Comparison of ENCODE assay signal across 1 cellular context in genomic region chr2:11417946-11418585, GRCh38.
A peak's percentile ranks its signal among the peaks of the same experiment; 100 is the strongest.
TF ChIP-seq lines count a peak whose summit lies in the region.

No MANE protein-coding gene starts in this region.

TF ChIP-seq in K562, 482 proteins besides CTCF, POLR2A, EP300 and RAD21 (continued from another document and continues in another):
- TF ChIP-seq MLLT1 (IDR thresholded peaks at IDR 0.05) (no peak), ZNF232 (CRISPR knock-in tag; IDR thresholded peaks at IDR 0.05) (no peak), PBX2 (CRISPR knock-in tag; IDR thresholded peaks at IDR 0.05; ENCODE audit: low read depth) (no peak), PBX2 (tag; conservative IDR thresholded peaks at IDR 0.05; ENCODE audit: low read depth) (peak; percentile 35; the same call in 1 of the 2 replicates), ZNF75A (CRISPR knock-in tag; IDR thresholded peaks at IDR 0.05) (no peak), FOXA3 (CRISPR knock-in tag; conservative IDR thresholded peaks at IDR 0.05 in 1 of 2, IDR thresholded peaks at IDR 0.05 in 1 of 2) (no peak), NCOA2 (IDR thresholded peaks at IDR 0.05; ENCODE audit: partially characterized antibody in 2 of 2) (no peak), ARNT (IDR thresholded peaks at IDR 0.05) (no peak), DIDO1 (tag; IDR thresholded peaks at IDR 0.05; ENCODE audit: low read depth) (no peak), KDM5B (IDR thresholded peaks at IDR 0.05; ENCODE audit: insufficient replicate concordance, low read depth, low read length) (no peak), NR3C1 (CRISPR knock-in tag; IDR thresholded peaks at IDR 0.05) (no peak), ZBTB49 (CRISPR knock-in tag; IDR thresholded peaks at IDR 0.05; ENCODE audit: borderline replicate concordance) (no peak), TFAP4 (CRISPR knock-in tag; IDR thresholded peaks at IDR 0.05; ENCODE audit: borderline replicate concordance) (no peak), MTA3 (IDR thresholded peaks at IDR 0.05; ENCODE audit: borderline replicate concordance) (no peak), PURB (CRISPR knock-in tag; IDR thresholded peaks at IDR 0.05; ENCODE audit: low read depth) (no peak), ZNF311 (CRISPR knock-in tag; IDR thresholded peaks at IDR 0.05) (no peak), TRIM28 (IDR thresholded peaks at IDR 0.05) (peak; percentile 69), MITF (IDR thresholded peaks at IDR 0.05) (no peak), ZNF695 (CRISPR knock-in tag; IDR thresholded peaks at IDR 0.05) (no peak), FOXA1 (IDR thresholded peaks at IDR 0.05; ENCODE audit: borderline replicate concordance) (no peak), JUND (IDR thresholded peaks at IDR 0.05; ENCODE audit: borderline replicate concordance, low read depth, low read length) (no peak), JUND (tag; IDR thresholded peaks at IDR 0.05; ENCODE audit: borderline replicate concordance, low read depth, low read length) (no peak), THRB (CRISPR knock-in tag; conservative IDR thresholded peaks at IDR 0.05) (no peak), MAFF (IDR thresholded peaks at IDR 0.05; ENCODE audit: low read length) (no peak), ZNF324 (CRISPR knock-in tag; IDR thresholded peaks at IDR 0.05) (no peak), CREB5 (CRISPR knock-in tag; IDR thresholded peaks at IDR 0.05) (no peak), SIN3A (IDR thresholded peaks at IDR 0.05; ENCODE audit: borderline replicate concordance in 2 of 2, control insufficient read depth in 1 of 2, low read depth in 2 of 2, low read length in 2 of 2) (no peak), SMC3 (conservative IDR thresholded peaks at IDR 0.05; ENCODE audit: insufficient read depth, low read depth, low read length) (0 out of 2 replicates have a peak, but pooled peaks have one; percentile 8), ZNF699 (CRISPR knock-in tag; IDR thresholded peaks at IDR 0.05; ENCODE audit: insufficient replicate concordance) (peak; percentile 71), IRF1 (CRISPR knock-in tag; IDR thresholded peaks at IDR 0.05; ENCODE audit: borderline replicate concordance) (no peak), TAL1 (IDR thresholded peaks at IDR 0.05) (no peak), ZNF197 (CRISPR knock-in tag; IDR thresholded peaks at IDR 0.05; ENCODE audit: low read depth) (no peak), BMI1 (IDR thresholded peaks at IDR 0.05; ENCODE audit: low read length) (no peak), CBX3 (IDR thresholded peaks at IDR 0.05; ENCODE audit: borderline replicate concordance in 1 of 2, low read length in 2 of 2) (peak in 1 of 2 experiments; percentile 95; a peak in 2 of 3 replicates), NFRKB (IDR thresholded peaks at IDR 0.05; ENCODE audit: low read depth) (no peak), KLF1 (tag; IDR thresholded peaks at IDR 0.05) (no peak), JUN (IDR thresholded peaks at IDR 0.05; ENCODE audit: borderline replicate concordance, low read depth, low read length) (0 out of 2 replicates have a peak, but pooled peaks have one; percentile 10), JUN (CRISPR knock-in tag; IDR thresholded peaks at IDR 0.05; ENCODE audit: borderline replicate concordance) (no peak), UBTF (IDR thresholded peaks at IDR 0.05; ENCODE audit: borderline replicate concordance in 1 of 2, low read depth in 2 of 2, low read length in 2 of 2) (no peak), E2F3 (CRISPR knock-in tag; IDR thresholded peaks at IDR 0.05) (no peak), ATF3 (IDR thresholded peaks at IDR 0.05) (no peak), ATF3 (CRISPR knock-in tag; conservative IDR thresholded peaks at IDR 0.05) (no peak), PATZ1 (CRISPR knock-in tag; IDR thresholded peaks at IDR 0.05; ENCODE audit: borderline replicate concordance) (no peak), BACH1 (tag; IDR thresholded peaks at IDR 0.05) (no peak), EZH2 (IDR thresholded peaks at IDR 0.05; ENCODE audit: borderline replicate concordance, low read depth, low read length) (no peak), CBX5 (IDR thresholded peaks at IDR 0.05; ENCODE audit: borderline replicate concordance, low read depth) (0 out of 2 replicates have a peak, but pooled peaks have one; percentile 28)
